Comparison of ENCODE assay signal across 23 cellular contexts in genomic region chr1:235790123-235790522, GRCh38.
"Had no signal": no experiment of that assay in that cellular context is flagged by ENCODE, and none has a peak within 500 bp of the region (broad histone marks: within the 10 kb centered on the region; RNA-seq: fewer than 3 reads in every experiment).

No MANE protein-coding gene starts in this region.

- H3K4me1 Mint-ChIP-seq: neural crest cell had no signal

- ATAC-seq: effector memory CD8-positive, alpha-beta T cell; gastrocnemius medialis; heart right ventricle; left lobe of liver; mucosa of descending colon; natural killer cell had no signal

- H3K4me1 ChIP-seq: esophagus muscularis mucosa, gastrocnemius medialis, heart right ventricle, right atrium auricular region, sigmoid colon, suprapubic skin, thyroid gland, uterus had no signal

- H3K27me3 Mint-ChIP-seq: effector memory CD8-positive, alpha-beta T cell; type B pancreatic cell had no signal

- H3K4me3 Mint-ChIP-seq: effector memory CD8-positive, alpha-beta T cell; natural killer cell; neural crest cell; type B pancreatic cell had no signal

- H3K36me3 Mint-ChIP-seq: natural killer cell had no signal

- H3K4me3 ChIP-seq: esophagus muscularis mucosa, gastrocnemius medialis, heart right ventricle, mucosa of descending colon, ovary, right atrium auricular region, sigmoid colon, skin epidermis, suprapubic skin, thyroid gland, uterus had no signal

- H3K27ac ChIP-seq: epithelial cell of prostate, esophagus muscularis mucosa, gastrocnemius medialis, heart right ventricle, ovary, right atrium auricular region, sigmoid colon, skin epidermis, suprapubic skin, thyroid gland, uterus had no signal

- H3K27ac Mint-ChIP-seq: type B pancreatic cell had no signal

- H3K9me3 Mint-ChIP-seq: effector memory CD8-positive, alpha-beta T cell; natural killer cell; neural crest cell; type B pancreatic cell had no signal

- DNase-seq: effector memory CD8-positive, alpha-beta T cell; gastrocnemius medialis; heart right ventricle; hypothalamus; mammary epithelial cell; mucosa of descending colon; natural killer cell; nucleus accumbens; ovary; sigmoid colon; stimulated activated CD4-positive, alpha-beta T cell treated with anti-CD3 and anti-CD28 coated beads, Interleukin-2, amount 100 ng/mL, for 24 hours; stimulated activated CD4-positive, alpha-beta T cell treated with anti-CD3 and anti-CD28 coated beads, Interleukin-4, amount 100 ng/mL, for 4 hours; stimulated activated naive CD4-positive, alpha-beta T cell treated with Interleukin-2 at 50 U/mL for 16 hours; thyroid gland; uterus had no signal

- H3K27me3 ChIP-seq: esophagus muscularis mucosa, gastrocnemius medialis, heart right ventricle, ovary, right atrium auricular region, sigmoid colon, suprapubic skin, thyroid gland, uterus had no signal

- H3K9me3 ChIP-seq: esophagus muscularis mucosa, gastrocnemius medialis, mucosa of descending colon, ovary, right atrium auricular region, sigmoid colon, suprapubic skin, thyroid gland, uterus had no signal

- H3K36me3 ChIP-seq: ovary, uterus had no signal
